ENCODE assay signal across 24 cellular contexts in the genomic region with DNA sequence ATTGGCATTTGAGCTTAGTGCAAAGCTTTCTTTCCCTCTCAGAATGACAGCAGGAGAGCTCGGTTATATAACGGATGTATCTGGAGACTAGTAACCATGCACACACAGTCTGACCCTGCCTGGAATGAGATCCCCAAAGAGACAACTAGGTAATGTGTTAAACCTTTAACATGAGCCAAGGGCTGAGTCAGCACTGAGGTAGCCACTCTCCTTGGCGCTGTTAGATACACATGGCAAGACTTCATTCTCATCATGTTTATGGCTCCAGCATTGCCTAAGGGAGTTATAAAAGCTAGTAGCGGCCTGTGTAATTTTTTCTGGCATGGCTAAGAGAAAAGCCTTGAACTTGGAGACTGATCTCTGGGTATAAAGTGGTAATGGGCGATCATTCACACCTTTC.
DNase-seq lines count a peak whose midpoint lies in the region; ATAC-seq and TF ChIP-seq lines count a peak whose summit lies in the region.
"Had no signal": no experiment of that assay in that cellular context is flagged by ENCODE, and none has a peak within 500 bp of the region (broad histone marks: within the 10 kb centered on the region; RNA-seq: fewer than 3 reads in every experiment).

No MANE protein-coding gene starts in this region.

- H3K9me3 ChIP-seq in osteoblast (ENCODE audit: low read depth, low read length), result no peaks in the 10 kb centered on the region
- H3K9me3 ChIP-seq in CD8-positive, alpha-beta T cell (ENCODE audit: low read length), result no peaks in the 10 kb centered on the region
- H3K9me3 ChIP-seq in neural progenitor cell (ENCODE audit: low read depth), result no peaks in the 10 kb centered on the region
- H3K9me3 ChIP-seq: A549, heart right ventricle had no signal

- H3K4me3 Mint-ChIP-seq in CD8-positive, alpha-beta T cell, result no peak overlapping the region
- no peak overlapping the region for H3K4me3 Mint-ChIP-seq in neural progenitor cell
- no peak overlapping the region for H3K4me3 Mint-ChIP-seq in WTC11
- H3K4me3 Mint-ChIP-seq: CD4-positive, CD25-positive, alpha-beta regulatory T cell; natural killer cell treated with Interleukin-12 subunit alpha and Interleukin-12 subunit beta and Interleukin-15 and Interleukin-18, amount 100 ng/mL, for 72 hours; T-helper 2 cell treated with Interferon-gamma antibody and Interleukin-4, amounts not matched to agents 5 μg/mL and 100 μg/mL, for 36 hours had no signal

- H3K36me3 Mint-ChIP-seq in CD8-positive, alpha-beta T cell, result no peaks in the 10 kb centered on the region
- H3K36me3 Mint-ChIP-seq in neural progenitor cell (no peaks in the 10 kb centered on the region), WTC11 (no peaks in the 10 kb centered on the region)
- H3K36me3 Mint-ChIP-seq: CD4-positive, CD25-positive, alpha-beta regulatory T cell; natural killer cell treated with Interleukin-12 subunit alpha and Interleukin-12 subunit beta and Interleukin-15 and Interleukin-18, amount 100 ng/mL, for 72 hours had no signal

- H3K4me3 ChIP-seq in AG09309 (ENCODE audit: control insufficient read depth, low read depth, low read length) (no peak overlapping the region), epithelial cell of esophagus (ENCODE audit: low read length) (no peak overlapping the region), osteoblast (ENCODE audit: insufficient read depth, low read length) (no peak overlapping the region), neural progenitor cell (no peak overlapping the region)
- no peak overlapping the region for H3K4me3 ChIP-seq in CD8-positive, alpha-beta T cell (ENCODE audit: low read depth, low read length)
- H3K4me3 ChIP-seq: A549, dorsolateral prefrontal cortex, heart right ventricle, SJSA1 had no signal

- no peak overlapping the region for H3K27ac Mint-ChIP-seq in CD8-positive, alpha-beta T cell
- H3K27ac Mint-ChIP-seq in neural progenitor cell (no peak overlapping the region), WTC11 (no peak overlapping the region)
- H3K27ac Mint-ChIP-seq: CD4-positive, CD25-positive, alpha-beta regulatory T cell; natural killer cell treated with Interleukin-12 subunit alpha and Interleukin-12 subunit beta and Interleukin-15 and Interleukin-18, amount 100 ng/mL, for 72 hours; T-helper 2 cell treated with Interferon-gamma antibody and Interleukin-4, amounts not matched to agents 5 μg/mL and 100 μg/mL, for 36 hours had no signal

- H3K27me3 Mint-ChIP-seq in CD8-positive, alpha-beta T cell (ENCODE audit: low read depth), result no peaks in the 10 kb centered on the region
- H3K27me3 Mint-ChIP-seq in neural progenitor cell (ENCODE audit: insufficient read depth, low read depth) (no peaks in the 10 kb centered on the region), WTC11 (ENCODE audit: low read depth) (peaks cover 6% of the 10 kb centered on the region; the same call in 1 of the 2 replicates)
- H3K27me3 Mint-ChIP-seq: CD4-positive, CD25-positive, alpha-beta regulatory T cell; natural killer cell treated with Interleukin-12 subunit alpha and Interleukin-12 subunit beta and Interleukin-15 and Interleukin-18, amount 100 ng/mL, for 72 hours had no signal

- POLR2A ChIA-PET in CD8-positive, alpha-beta T cell (lab: Charles Lee), result no interaction called here
- POLR2A ChIA-PET in WTC11 (lab: Charles Lee), result no interaction called here

- no peak overlapping the region for H3K9ac ChIP-seq in neural progenitor cell

- H3K4me1 Mint-ChIP-seq in CD8-positive, alpha-beta T cell (ENCODE audit: low read depth), result no peaks in the 10 kb centered on the region
- peaks cover 19% of the 10 kb centered on the region for H3K4me1 Mint-ChIP-seq in neural progenitor cell
- peaks cover 34% of the 10 kb centered on the region for H3K4me1 Mint-ChIP-seq in WTC11
- H3K4me1 Mint-ChIP-seq: CD4-positive, CD25-positive, alpha-beta regulatory T cell had no signal

- no peak for TF ChIP-seq CTCF in AG09309 (IDR thresholded peaks at IDR 0.05; ENCODE audit: control insufficient read depth, insufficient read depth, low read depth, low read length, missing control alignments)
- no peak for TF ChIP-seq CTCF in epithelial cell of esophagus (IDR thresholded peaks at IDR 0.05; ENCODE audit: insufficient read depth, low read depth, low read length, missing control alignments)
- TF ChIP-seq CTCF in osteoblast (IDR thresholded peaks at IDR 0.05; ENCODE audit: extremely low read depth, low read depth, low read length), result no peak
- no peak for TF ChIP-seq CTCF in CD8-positive, alpha-beta T cell (IDR thresholded peaks at IDR 0.05)
- TF ChIP-seq CTCF in neural progenitor cell (IDR thresholded peaks at IDR 0.05), result no peak
- no peak for TF ChIP-seq CTCF in WTC11 (IDR thresholded peaks at IDR 0.05)

- H3K36me3 ChIP-seq in osteoblast (ENCODE audit: insufficient read depth, low read length), result no peaks in the 10 kb centered on the region
- H3K36me3 ChIP-seq in CD8-positive, alpha-beta T cell (ENCODE audit: insufficient read depth, low read length), result no peaks in the 10 kb centered on the region
- no peaks in the 10 kb centered on the region for H3K36me3 ChIP-seq in neural progenitor cell
- H3K36me3 ChIP-seq: heart right ventricle, SJSA1 had no signal

- H2AFZ ChIP-seq in osteoblast (ENCODE audit: low read length) (no peak overlapping the region), neural progenitor cell (replicated peaks) (no peak overlapping the region)

- intact Hi-C loops in CD8-positive, alpha-beta T cell (cut with DNase I, micrococcal nuclease), result no loop called here

- no peaks in the 10 kb centered on the region for H3K4me1 ChIP-seq in osteoblast (ENCODE audit: insufficient read depth, low read length)
- no peaks in the 10 kb centered on the region for H3K4me1 ChIP-seq in CD8-positive, alpha-beta T cell (ENCODE audit: insufficient read depth, low read length)
- H3K4me1 ChIP-seq in neural progenitor cell, result peaks cover 16% of the 10 kb centered on the region
- H3K4me1 ChIP-seq: A549, heart right ventricle, SJSA1 had no signal

- no peak for ATAC-seq in CD8-positive, alpha-beta T cell
- no peak for ATAC-seq in WTC11
- ATAC-seq: A549; heart right ventricle; natural killer cell treated with Interleukin-12 subunit alpha and Interleukin-12 subunit beta and Interleukin-15 and Interleukin-18, amount 100 ng/mL, for 72 hours had no signal

- peak; percentile 17 for DNase-seq in AG09309 (ENCODE audit: low read depth)
- peak; percentile 81 for DNase-seq in M059J (ENCODE audit: low read depth)
- peak; percentile 0 for DNase-seq in epithelial cell of esophagus (ENCODE audit: low read depth)
- peak; percentile 37 for DNase-seq in osteoblast (ENCODE audit: insufficient read length, low spot score, missing footprints)
- no peak for DNase-seq in CD8-positive, alpha-beta T cell
- DNase-seq in neural progenitor cell (ENCODE audit: low spot score), result no peak
- DNase-seq in globus pallidus (ENCODE audit: low spot score), result no peak
- DNase-seq in WTC11 (ENCODE audit: low spot score), result no peak
- DNase-seq: activated CD4-positive, CD25-positive, alpha-beta regulatory T cell treated with anti-CD3 and anti-CD28 coated beads, Interleukin-2, amount 50 U/mL, for 72 hours; caudate nucleus; CD4-positive, CD25-positive, alpha-beta regulatory T cell; DND-41; dorsolateral prefrontal cortex; erythroblast; H7; heart right ventricle; kidney; NCI-H2081 treated with DMSO at 0.1 percent for 48 hours; OCI-M1; stimulated activated CD4-positive, alpha-beta T cell treated with anti-CD3 and anti-CD28 coated beads, Interleukin-12 subunit alpha, Interleukin-12 subunit beta, amount 100 ng/mL, for 4 hours had no signal

- no peaks in the 10 kb centered on the region for H4K20me1 ChIP-seq in osteoblast (ENCODE audit: insufficient read depth, low read length)
- H4K20me1 ChIP-seq in neural progenitor cell (ENCODE audit: low read depth), result no peaks in the 10 kb centered on the region

- H3K9me3 Mint-ChIP-seq in CD8-positive, alpha-beta T cell, result peaks cover 16% of the 10 kb centered on the region
- H3K9me3 Mint-ChIP-seq in neural progenitor cell (no peaks in the 10 kb centered on the region), WTC11 (peaks cover 5% of the 10 kb centered on the region)

- H3K79me2 ChIP-seq in osteoblast (ENCODE audit: insufficient read depth, low read length), result no peaks in the 10 kb centered on the region
- no peaks in the 10 kb centered on the region for H3K79me2 ChIP-seq in neural progenitor cell (ENCODE audit: low read depth)

- H3F3A ChIP-seq in neural progenitor cell (ENCODE audit: low read depth), result peaks cover 6% of the 10 kb centered on the region

- H3K27ac ChIP-seq in osteoblast (ENCODE audit: low read depth, low read length), result no peak overlapping the region
- no peak overlapping the region for H3K27ac ChIP-seq in CD8-positive, alpha-beta T cell (ENCODE audit: low read depth, low read length)
- no peak overlapping the region for H3K27ac ChIP-seq in neural progenitor cell
- H3K27ac ChIP-seq: A549, dorsolateral prefrontal cortex, heart right ventricle, SJSA1 had no signal

- H3K4me2 ChIP-seq in osteoblast (ENCODE audit: insufficient read depth, low read length) (no peak overlapping the region), neural progenitor cell (no peak overlapping the region)
- H3K4me2 ChIP-seq: A549 had no signal

- H3K27me3 ChIP-seq in osteoblast (ENCODE audit: insufficient read depth, low read length) (no peaks in the 10 kb centered on the region), neural progenitor cell (no peaks in the 10 kb centered on the region)
- no peaks in the 10 kb centered on the region for H3K27me3 ChIP-seq in CD8-positive, alpha-beta T cell (ENCODE audit: insufficient read depth, low read length)
- H3K27me3 ChIP-seq: dorsolateral prefrontal cortex, heart right ventricle, SJSA1 had no signal

- CTCF ChIA-PET in CD8-positive, alpha-beta T cell (lab: Charles Lee), result no interaction called here
- CTCF ChIA-PET in WTC11 (lab: Charles Lee), result no interaction called here

Comparison
In these comparisons a context has a peak if more than half of its experiments do, and no peak if none do; other contexts are left out.
1. DNase-seq: peak in AG09309 (single experiment), M059J (single experiment), epithelial cell of esophagus (single experiment) and osteoblast (single experiment); none in CD8-positive, alpha-beta T cell (0 of 7), neural progenitor cell (single experiment), globus pallidus (single experiment) and WTC11 (single experiment).